ENCODE assay signal across 22 cellular contexts in the genomic region with DNA sequence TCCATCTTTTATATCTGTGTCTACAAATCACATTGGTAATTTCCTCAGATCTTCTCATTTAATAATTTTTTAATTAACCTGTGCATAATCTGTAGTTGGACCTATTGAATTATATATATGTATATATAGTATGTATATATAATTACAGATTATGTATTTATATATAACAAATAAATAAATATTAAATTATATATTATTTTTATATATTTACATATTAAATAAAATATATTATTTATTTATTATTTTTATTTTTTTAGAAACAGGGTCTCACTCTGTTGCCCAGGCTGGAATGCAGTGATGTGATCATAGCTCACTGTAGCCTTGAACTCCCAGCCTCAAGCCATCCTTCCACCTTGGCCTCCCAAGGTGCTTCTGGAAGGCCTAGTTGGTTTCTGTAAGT.
"Had no signal": no experiment of that assay in that cellular context is flagged by ENCODE, and none has a peak within 500 bp of the region (broad histone marks: within the 10 kb centered on the region; RNA-seq: fewer than 3 reads in every experiment).

No MANE protein-coding gene starts in this region.

- H3K4me3 ChIP-seq: K562 had no signal

- H3K4me1 Mint-ChIP-seq: IgD-negative memory B cell had no signal

- H3K27ac ChIP-seq: HL-60, KMS-11, RWPE1 had no signal

- H3K27ac Mint-ChIP-seq: IgD-negative memory B cell had no signal

- H3K9me3 ChIP-seq: SK-N-SH had no signal

- H3K36me3 Mint-ChIP-seq: IgD-negative memory B cell had no signal

- FAIRE-seq: HTR-8/SVneo, K562 had no signal

- DNase-seq: Kasumi-1, MM.1S, NCI-H1092 treated with DMSO at 0.1 percent for 48 hours, NCI-H1436, NCI-H187, NCI-H2029, NCI-H2081 treated with DMSO at 0.1 percent for 48 hours, NCI-H2171, NCI-H226, NCI-H446, NCI-H510A, NCI-H524 treated with DMSO at 0.1 percent for 48 hours, NCI-H69, NCI-H774, SHP77, SK-N-SH had no signal

- H3K4me3 Mint-ChIP-seq: IgD-negative memory B cell had no signal

- ATAC-seq: K562 had no signal
